1 cellular context compared by ENCODE assay signal in genomic region chr11:65802841-65803240, GRCh38.
TF ChIP-seq lines count a peak whose summit lies in the region.

No MANE protein-coding gene starts in this region.

TF ChIP-seq in SK-N-SH, 30 proteins besides CTCF, POLR2A, EP300 and RAD21 (continued from another document):
- no peak for TF ChIP-seq GATA2 (CRISPR knock-in tag; IDR thresholded peaks at IDR 0.05)
- TF ChIP-seq RFX5 (IDR thresholded peaks at IDR 0.05; ENCODE audit: low read length), result no peak
- no peak for TF ChIP-seq RXRA (IDR thresholded peaks at IDR 0.05; ENCODE audit: borderline replicate concordance, low read depth)
- TF ChIP-seq IRF3 (IDR thresholded peaks at IDR 0.05; ENCODE audit: low read depth, low read length), result no peak
- no peak for TF ChIP-seq RCOR1 (IDR thresholded peaks at IDR 0.05; ENCODE audit: low read length)
- no peak for TF ChIP-seq YY1 (IDR thresholded peaks at IDR 0.05; ENCODE audit: low read depth)
- no peak for TF ChIP-seq MXI1 (IDR thresholded peaks at IDR 0.05; ENCODE audit: low read depth, low read length)
- TF ChIP-seq SIN3A (IDR thresholded peaks at IDR 0.05; ENCODE audit: borderline replicate concordance, low read depth, low read length), result no peak
- no peak for TF ChIP-seq TEAD4 (IDR thresholded peaks at IDR 0.05; ENCODE audit: borderline replicate concordance, insufficient read depth)
- no peak for TF ChIP-seq EZH2phosphoT487 (IDR thresholded peaks at IDR 0.05; ENCODE audit: borderline replicate concordance, low read depth)
